In the genomic region with DNA sequence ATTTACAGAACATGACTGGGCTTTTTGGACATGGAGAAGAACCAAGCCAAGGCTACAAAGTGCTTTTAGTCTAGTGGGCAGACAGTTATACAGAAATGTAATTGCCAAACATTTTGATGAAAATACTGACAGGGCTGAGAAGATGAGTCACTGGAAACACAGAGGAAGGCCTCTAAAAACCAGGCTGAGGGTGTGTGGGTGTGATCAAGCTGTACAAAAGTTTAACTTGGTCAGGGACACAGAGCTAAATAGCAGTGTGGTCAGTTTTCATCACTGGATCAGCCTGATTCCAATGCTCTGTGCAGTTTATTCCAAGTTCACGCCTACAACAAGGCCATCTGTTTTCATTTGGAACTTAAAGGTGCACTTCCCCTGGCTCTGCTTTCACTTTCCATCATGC, we compare ENCODE assay signal across 19 cellular contexts. TPM values are rescaled to one million over a fixed set of nuclear protein-coding genes. Genes with fewer than 3 reads are reported as not detected.
DNase-seq lines count a peak whose midpoint lies in the region; ATAC-seq, FAIRE-seq and TF ChIP-seq lines count a peak whose summit lies in the region.
"Had no signal": no experiment of that assay in that cellular context is flagged by ENCODE, and none has a peak within 500 bp of the region (broad histone marks: within the 10 kb centered on the region; RNA-seq: fewer than 3 reads in every experiment).

No MANE protein-coding gene starts in this region.

- no peaks in the 10 kb centered on the region for H3K4me1 ChIP-seq in MM.1S (ENCODE audit: low read length)
- H3K4me1 ChIP-seq: adrenal gland, colonic mucosa, testis had no signal

- no peak overlapping the region for H3K9ac ChIP-seq in MM.1S (ENCODE audit: low read length)

- no peaks in the 10 kb centered on the region for H3F3A ChIP-seq in MM.1S (ENCODE audit: insufficient read depth, low read length)

- H3K36me3 ChIP-seq in MM.1S (replicated peaks; ENCODE audit: insufficient read depth, low read length) (no peaks in the 10 kb centered on the region), bronchial epithelial cell (ENCODE audit: control insufficient read depth, insufficient read depth, low read length) (no peaks in the 10 kb centered on the region)
- H3K36me3 ChIP-seq: adrenal gland, colonic mucosa had no signal

- H3K4me3 ChIP-seq in MM.1S (ENCODE audit: low read length), result no peak overlapping the region
- no peak overlapping the region for H3K4me3 ChIP-seq in bronchial epithelial cell (ENCODE audit: low read depth, low read length)
- no peak overlapping the region for H3K4me3 ChIP-seq in skeletal muscle cell (ENCODE audit: low read depth, low read length)
- H3K4me3 ChIP-seq: adrenal gland, colonic mucosa, testis had no signal

- H4K20me1 ChIP-seq in MM.1S (ENCODE audit: insufficient read depth, low read length), result no peaks in the 10 kb centered on the region

- H3K9me2 ChIP-seq in MM.1S (replicated peaks; ENCODE audit: insufficient read depth, low read length), result no peaks in the 10 kb centered on the region

- H3K9me3 ChIP-seq in MM.1S (replicated peaks; ENCODE audit: insufficient read depth, low read length), result no peaks in the 10 kb centered on the region
- H3K9me3 ChIP-seq: adrenal gland, colonic mucosa, testis had no signal

- FAIRE-seq in bronchial epithelial cell (lab: Jason Lieb, UNC), result no peak
- FAIRE-seq: endothelial cell of umbilical vein had no signal

- ATAC-seq in GM21825 (IDR thresholded peaks at IDR 0.05; ENCODE audit: unreplicated experiment) (no peak), omental fat pad (ENCODE audit: low FRiP score) (no peak)

- H3K27ac ChIP-seq in MM.1S (ENCODE audit: low read length), result no peak overlapping the region
- H3K27ac ChIP-seq: adrenal gland, colonic mucosa, testis had no signal

- no peaks in the 10 kb centered on the region for H3K27me3 ChIP-seq in MM.1S (replicated peaks; ENCODE audit: insufficient read depth, low read length)
- no peaks in the 10 kb centered on the region for H3K27me3 ChIP-seq in bronchial epithelial cell (ENCODE audit: control insufficient read depth, insufficient read depth, low read length)
- H3K27me3 ChIP-seq: colonic mucosa, testis had no signal

- no peak overlapping the region for H3K4me2 ChIP-seq in MM.1S (ENCODE audit: low read depth, low read length)

- no peak overlapping the region for H2AFZ ChIP-seq in MM.1S (ENCODE audit: low read length)

- TF ChIP-seq CTCF in MM.1S (IDR thresholded peaks at IDR 0.05; ENCODE audit: low read length), result no peak
- no peak for TF ChIP-seq CTCF in bronchial epithelial cell (IDR thresholded peaks at IDR 0.05; ENCODE audit: insufficient read depth, low read length, severe bottlenecking)
- TF ChIP-seq CTCF in omental fat pad (IDR thresholded peaks at IDR 0.05), result no peak

- peak; percentile 6 for DNase-seq in activated CD4-positive, alpha-beta T cell treated with anti-CD3 and anti-CD28 coated beads for 48 hours
- no peak for DNase-seq in activated CD4-positive, alpha-beta T cell treated with anti-CD3 and anti-CD28 coated beads for 1 hour
- peak; percentile 18 for DNase-seq in MM.1S
- DNase-seq in bronchial epithelial cell (ENCODE audit: low read depth), result peak; percentile 19
- peak; percentile 60 for DNase-seq in skeletal muscle cell (ENCODE audit: low read depth)
- no peak for DNase-seq in AML-193 (lab: John Stamatoyannopoulos, UW)
- no peak for DNase-seq in omental fat pad (ENCODE audit: low spot score)
- DNase-seq: ACHN, adrenal gland, Calu3, colonic mucosa, left cardiac atrium, NCI-H2029 treated with DMSO at 0.1 percent for 48 hours, NCI-H69, RPMI8226, testis had no signal

- H3K79me2 ChIP-seq in MM.1S (ENCODE audit: low read length), result no peaks in the 10 kb centered on the region

RNA-seq across cellular contexts. Expression of a gene that starts 10.6 kb away (rescaled TPM):
- total RNA-seq in bronchial epithelial cell, result not detected in 2 replicates
- total RNA-seq in omental fat pad, result under 1 TPM in 1 of 4 donors, not detected in 3; 0.25 TPM
- total RNA-seq: Calu3, colonic mucosa, endothelial cell of umbilical vein, left cardiac atrium, posterior vena cava had no signal

Comparison
In these comparisons a context has a peak if more than half of its experiments do, and no peak if none do; other contexts are left out.
1. DNase-seq: peak in activated CD4-positive, alpha-beta T cell treated with anti-CD3 and anti-CD28 coated beads for 48 hours (single experiment), MM.1S (single experiment), bronchial epithelial cell (single experiment) and skeletal muscle cell (single experiment); none in activated CD4-positive, alpha-beta T cell treated with anti-CD3 and anti-CD28 coated beads for 1 hour (single experiment), AML-193 (0 of 2) and omental fat pad (single experiment).